In genomic region chr13:45432737-45433380, GRCh38 we compare ENCODE assay signal across 23 cellular contexts. TPM values are rescaled to one million over a fixed set of nuclear protein-coding genes. Genes with fewer than 3 reads are reported as not detected.
DNase-seq lines count a peak whose midpoint lies in the region; ATAC-seq, FAIRE-seq and TF ChIP-seq lines count a peak whose summit lies in the region.
"Had no signal": no experiment of that assay in that cellular context is flagged by ENCODE, and none has a peak within 500 bp of the region (broad histone marks: within the 10 kb centered on the region; RNA-seq: fewer than 3 reads in every experiment).

No MANE protein-coding gene starts in this region.

- peaks cover 8% of the 10 kb centered on the region for H3K27me3 Mint-ChIP-seq in GM23338 (ENCODE audit: insufficient read depth, low read depth, poor library complexity)
- H3K27me3 Mint-ChIP-seq in activated CD8-positive, alpha-beta T cell treated with anti-CD3 and anti-CD28 coated beads for 36 hours: no peaks in the 10 kb centered on the region
- H3K27me3 Mint-ChIP-seq in activated CD4-positive, alpha-beta T cell treated with anti-CD3 and anti-CD28 coated beads for 36 hours: no peaks in the 10 kb centered on the region

- no peak overlapping the region for H3K4me3 ChIP-seq in GM23338
- no peak overlapping the region for H3K4me3 ChIP-seq in kidney (ENCODE audit: low read length in 2 of 2)
- no peak overlapping the region for H3K4me3 ChIP-seq in pancreas
- H3K4me3 ChIP-seq: SJCRH30 had no signal

- H3K9me3 ChIP-seq in kidney (ENCODE audit: control insufficient read depth in 1 of 2, low read length in 2 of 2) (no peaks in the 10 kb centered on the region), pancreas (no peaks in the 10 kb centered on the region)
- H3K9me3 ChIP-seq: SJCRH30 had no signal

- H3K4me3 Mint-ChIP-seq in GM23338: no peak overlapping the region
- no peak overlapping the region for H3K4me3 Mint-ChIP-seq in activated CD8-positive, alpha-beta T cell treated with anti-CD3 and anti-CD28 coated beads for 36 hours
- no peak overlapping the region for H3K4me3 Mint-ChIP-seq in activated CD4-positive, alpha-beta T cell treated with anti-CD3 and anti-CD28 coated beads for 36 hours
- H3K4me3 Mint-ChIP-seq: CD14-positive monocyte had no signal

- no peak for DNase-seq in GM23338 (ENCODE audit: low spot score)
- DNase-seq in kidney: no peak
- DNase-seq in pancreas: no peak
- no peak for DNase-seq in activated CD8-positive, alpha-beta T cell treated with anti-CD3 and anti-CD28 coated beads for 36 hours
- no peak for DNase-seq in activated CD4-positive, alpha-beta T cell treated with anti-CD3 and anti-CD28 coated beads for 36 hours
- no peak for DNase-seq in HK-2 (ENCODE audit: unreplicated experiment)
- DNase-seq: ACHN, AML-193, COR-L47, DMS153, H7, NCI-H187 treated with DMSO at 0.1 percent for 48 hours, NCI-H2171, NCI-H446 treated with DMSO at 0.1 percent for 48 hours, NCI-H748 treated with DMSO at 0.1 percent for 48 hours, RPMI8226, SJCRH30 had no signal

- H3K9me3 Mint-ChIP-seq in GM23338: no peaks in the 10 kb centered on the region
- H3K9me3 Mint-ChIP-seq in activated CD8-positive, alpha-beta T cell treated with anti-CD3 and anti-CD28 coated beads for 36 hours: no peaks in the 10 kb centered on the region
- H3K9me3 Mint-ChIP-seq in activated CD4-positive, alpha-beta T cell treated with anti-CD3 and anti-CD28 coated beads for 36 hours (ENCODE audit: low read depth): no peaks in the 10 kb centered on the region
- H3K9me3 Mint-ChIP-seq: CD14-positive monocyte had no signal

- peaks cover 6% of the 10 kb centered on the region; the same call in 1 of the 2 replicates for H3K4me1 ChIP-seq in GM23338 (ENCODE audit: insufficient read depth)
- H3K4me1 ChIP-seq in kidney (ENCODE audit: control insufficient read depth in 1 of 2, insufficient read depth in 1 of 2, low read depth in 1 of 2, low read length in 2 of 2): peaks cover 5 to 8% of the 10 kb centered on the region in 2 donors
- peaks cover 8 to 14% (median 13%) of the 10 kb centered on the region in 3 donors for H3K4me1 ChIP-seq in pancreas
- H3K4me1 ChIP-seq: SJCRH30 had no signal

- intact Hi-C loops in kidney (cut with DNase I): no loop called here
- intact Hi-C loops in pancreas (cut with DNase I): no loop called here
- intact Hi-C loops in activated CD8-positive, alpha-beta T cell treated with anti-CD3 and anti-CD28 coated beads for 36 hours (cut with micrococcal nuclease): no loop called here
- intact Hi-C loops in activated CD4-positive, alpha-beta T cell treated with anti-CD3 and anti-CD28 coated beads for 36 hours (cut with DNase I, micrococcal nuclease): no loop called here

- no peaks in the 10 kb centered on the region for H3F3A ChIP-seq in GM23338 (replicated peaks; ENCODE audit: low read depth)

- H3K4me2 ChIP-seq in GM23338: no peak overlapping the region

- peaks cover 3% of the 10 kb centered on the region; the same call in 1 of the 2 replicates for H3K9me2 ChIP-seq in GM23338 (ENCODE audit: insufficient read depth)

- H3K27me3 ChIP-seq in GM23338 (ENCODE audit: insufficient read depth) (no peaks in the 10 kb centered on the region), pancreas (no peaks in the 10 kb centered on the region)
- H3K27me3 ChIP-seq: SJCRH30 had no signal

- FAIRE-seq in kidney (lab: Jason Lieb, UNC) (no peak), pancreas (lab: Jason Lieb, UNC) (no peak)
- FAIRE-seq: GM19239, HTR-8/SVneo had no signal

- H3K79me2 ChIP-seq in GM23338 (replicated peaks; ENCODE audit: insufficient read depth): no peaks in the 10 kb centered on the region

- H3K36me3 ChIP-seq in GM23338 (ENCODE audit: insufficient read depth) (no peaks in the 10 kb centered on the region), kidney (ENCODE audit: control insufficient read depth in 1 of 2, insufficient read depth in 2 of 2, low read length in 2 of 2) (no peaks in the 10 kb centered on the region), pancreas (no peaks in the 10 kb centered on the region)
- H3K36me3 ChIP-seq: SJCRH30 had no signal

- H2AFZ ChIP-seq in GM23338: peak overlapping the region; percentile 53

- WGBS in pancreas, 2 donors: 55 to 57% methylated on average over 6 of the region's 6 CpGs

- H3K9ac ChIP-seq in kidney (ENCODE audit: low read length in 2 of 2): peak overlapping the region; percentile 16 to 24

- no peaks in the 10 kb centered on the region for H3K36me3 Mint-ChIP-seq in GM23338 (ENCODE audit: low read depth)
- H3K36me3 Mint-ChIP-seq in activated CD8-positive, alpha-beta T cell treated with anti-CD3 and anti-CD28 coated beads for 36 hours (ENCODE audit: low read depth): no peaks in the 10 kb centered on the region
- no peaks in the 10 kb centered on the region for H3K36me3 Mint-ChIP-seq in activated CD4-positive, alpha-beta T cell treated with anti-CD3 and anti-CD28 coated beads for 36 hours (ENCODE audit: low read depth)
- H3K36me3 Mint-ChIP-seq: CD14-positive monocyte had no signal

- peak overlapping the region; percentile 17; the same call in 1 of the 2 replicates for H3K27ac ChIP-seq in 22Rv1
- H3K27ac ChIP-seq in GM23338 (ENCODE audit: low read depth): no peak overlapping the region
- H3K27ac ChIP-seq in kidney (ENCODE audit: low read depth in 2 of 2, low read length in 2 of 2): peak overlapping the region; percentile 78 to 86
- H3K27ac ChIP-seq in pancreas: peak overlapping the region in 3 of 4 donors; percentile 23 to 59 (median 49)
- H3K27ac ChIP-seq: HL-60, SJCRH30 had no signal

- no peak for TF ChIP-seq CTCF in 22Rv1 (IDR thresholded peaks at IDR 0.05)
- no peak for TF ChIP-seq CTCF in GM23338 (conservative IDR thresholded peaks at IDR 0.05; ENCODE audit: low read depth in 2 of 2)
- no peak for TF ChIP-seq CTCF in kidney (IDR thresholded peaks at IDR 0.05; ENCODE audit: borderline replicate concordance, extremely low read depth, insufficient read depth)
- TF ChIP-seq CTCF in pancreas (IDR thresholded peaks at IDR 0.05): no peak
- TF ChIP-seq CTCF in activated CD8-positive, alpha-beta T cell treated with anti-CD3 and anti-CD28 coated beads for 36 hours (IDR thresholded peaks at IDR 0.05): no peak

- CTCF ChIA-PET in activated CD8-positive, alpha-beta T cell treated with anti-CD3 and anti-CD28 coated beads for 36 hours (lab: Charles Lee): interaction anchor here (0.7 kb wide), 1 partner anchor 18 kb away, joined by 3 read pairs; no protein-coding TSS in a partner anchor
- CTCF ChIA-PET in activated CD4-positive, alpha-beta T cell treated with anti-CD3 and anti-CD28 coated beads for 36 hours (lab: Charles Lee): no interaction called here

- no peak overlapping the region for H3K27ac Mint-ChIP-seq in GM23338
- no peak overlapping the region for H3K27ac Mint-ChIP-seq in activated CD8-positive, alpha-beta T cell treated with anti-CD3 and anti-CD28 coated beads for 36 hours
- no peak overlapping the region for H3K27ac Mint-ChIP-seq in activated CD4-positive, alpha-beta T cell treated with anti-CD3 and anti-CD28 coated beads for 36 hours

- peaks cover 5% of the 10 kb centered on the region; the same call in 1 of the 3 replicates for H3K4me1 Mint-ChIP-seq in GM23338
- H3K4me1 Mint-ChIP-seq in activated CD8-positive, alpha-beta T cell treated with anti-CD3 and anti-CD28 coated beads for 36 hours (ENCODE audit: low read depth): no peaks in the 10 kb centered on the region
- H3K4me1 Mint-ChIP-seq in activated CD4-positive, alpha-beta T cell treated with anti-CD3 and anti-CD28 coated beads for 36 hours: no peaks in the 10 kb centered on the region
- H3K4me1 Mint-ChIP-seq: CD14-positive monocyte had no signal

- POLR2A ChIA-PET in activated CD8-positive, alpha-beta T cell treated with anti-CD3 and anti-CD28 coated beads for 36 hours (lab: Charles Lee): interaction anchor here (1.2 kb wide), 1 partner anchor 56 kb away, joined by 3 read pairs; no protein-coding TSS in a partner anchor
- POLR2A ChIA-PET in activated CD4-positive, alpha-beta T cell treated with anti-CD3 and anti-CD28 coated beads for 36 hours (lab: Charles Lee): no interaction called here

- ATAC-seq in GM23338 (no peak), pancreas (peak; percentile 30 to 69 (median 50)), GM19023 (IDR thresholded peaks at IDR 0.05; ENCODE audit: unreplicated experiment) (no peak)
- ATAC-seq in activated CD8-positive, alpha-beta T cell treated with anti-CD3 and anti-CD28 coated beads for 36 hours: no peak
- no peak for ATAC-seq in activated CD4-positive, alpha-beta T cell treated with anti-CD3 and anti-CD28 coated beads for 36 hours

- no peaks in the 10 kb centered on the region for H4K20me1 ChIP-seq in GM23338 (replicated peaks; ENCODE audit: insufficient read depth)

TF ChIP-seq in GM23338, 12 proteins besides CTCF, POLR2A, EP300 and RAD21 (continues in another document):
- no peak for TF ChIP-seq POLR2AphosphoS5 (IDR thresholded peaks at IDR 0.05; ENCODE audit: low read depth)
- no peak for TF ChIP-seq CREB1 (CRISPR knock-in tag; IDR thresholded peaks at IDR 0.05; ENCODE audit: low read depth)
- no peak for TF ChIP-seq ETS1 (IDR thresholded peaks at IDR 0.05)
- no peak for TF ChIP-seq ZNF331 (CRISPR knock-in tag; IDR thresholded peaks at IDR 0.05; ENCODE audit: low read depth)

RNA-seq across cellular contexts. Expression of gene SLC25A30, which starts 14.7 kb away (rescaled TPM):
- 4.3 and 7.5 TPM in 2 replicates for total RNA-seq in GM23338 (2014; rRNA removed; shearing (Covaris generic))
- polyA plus RNA-seq in GM23338 (2016; fragmentation: Nextera tagmentation; extraction: Ambion mirVana) (1.6 and 2.0 TPM in 2 replicates), kidney (ENCODE audit: insufficient read depth, low read depth, low replicate concordance) (32.9 TPM), pancreas (1 to 10 TPM; 3.8 to 7.5 TPM)
- total RNA-seq in kidney (47.1 TPM), pancreas (10 to 100 TPM in 2 of 6 donors, 1 to 10 TPM in 4; 4.5 to 12.3 (median 8.3) TPM)
- 10 to 100 TPM; 18.9 to 21.2 TPM for total RNA-seq in activated CD8-positive, alpha-beta T cell treated with anti-CD3 and anti-CD28 coated beads for 36 hours
- total RNA-seq in activated CD4-positive, alpha-beta T cell treated with anti-CD3 and anti-CD28 coated beads for 36 hours: 10 to 100 TPM; 17.7 to 18.4 TPM

RNA-seq across cellular contexts. Expression of gene COG3, which starts 31.9 kb away (rescaled TPM):
- 15.6 and 23.9 TPM in 2 replicates for total RNA-seq in GM23338 (2014; rRNA removed; shearing (Covaris generic))
- polyA plus RNA-seq in GM23338 (2016; fragmentation: Nextera tagmentation; extraction: Ambion mirVana) (17.1 and 18.6 TPM in 2 replicates), kidney (ENCODE audit: insufficient read depth, low read depth, low replicate concordance) (18.0 TPM), pancreas (10 to 100 TPM; 15.0 to 19.4 TPM)
- total RNA-seq in kidney (26.0 TPM), pancreas (10 to 100 TPM; 16.4 to 19.9 (median 18.7) TPM)
- total RNA-seq in activated CD8-positive, alpha-beta T cell treated with anti-CD3 and anti-CD28 coated beads for 36 hours: 10 to 100 TPM; 19.9 to 22.1 TPM
- total RNA-seq in activated CD4-positive, alpha-beta T cell treated with anti-CD3 and anti-CD28 coated beads for 36 hours: 10 to 100 TPM; 18.0 to 19.6 TPM

Comparison
In these comparisons a context has a peak if more than half of its experiments do, and no peak if none do; other contexts are left out.
1. ATAC-seq: peak in pancreas (4 of 4); none in GM23338 (single experiment), activated CD8-positive, alpha-beta T cell treated with anti-CD3 and anti-CD28 coated beads for 36 hours (single experiment), activated CD4-positive, alpha-beta T cell treated with anti-CD3 and anti-CD28 coated beads for 36 hours (single experiment) and GM19023 (single experiment).